Comparison of ENCODE assay signal across 25 cellular contexts in the genomic region with DNA sequence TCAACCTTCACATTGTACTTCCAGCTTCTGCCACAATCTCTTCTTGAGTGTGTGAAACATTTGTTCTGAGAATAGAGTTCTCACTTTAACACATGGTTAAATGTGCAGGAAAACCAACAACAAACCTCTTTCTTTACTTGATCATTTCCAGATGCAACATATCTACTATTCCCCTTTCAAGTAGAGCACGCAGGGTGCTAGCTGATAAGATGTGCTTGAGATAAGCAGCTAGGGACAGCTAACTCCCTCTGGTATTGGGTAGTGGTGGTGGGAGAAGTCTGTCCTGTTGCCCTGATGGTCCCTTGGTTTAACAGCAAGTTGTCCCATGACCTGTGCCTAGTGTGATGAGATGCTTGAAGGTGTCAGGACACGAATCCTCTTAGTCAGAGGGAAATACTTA. TPM values are rescaled to one million over a fixed set of nuclear protein-coding genes. Genes with fewer than 3 reads are reported as not detected.
DNase-seq lines count a peak whose midpoint lies in the region; ATAC-seq, FAIRE-seq and TF ChIP-seq lines count a peak whose summit lies in the region.
"Had no signal": no experiment of that assay in that cellular context is flagged by ENCODE, and none has a peak within 500 bp of the region (broad histone marks: within the 10 kb centered on the region; RNA-seq: fewer than 3 reads in every experiment).

No MANE protein-coding gene starts in this region.

- H2AFZ ChIP-seq in PC-9, result 0 out of 2 replicates have a peak overlapping the region, but pooled peaks have one; percentile 26
- peak overlapping the region; percentile 41 for H2AFZ ChIP-seq in neuronal stem cell (ENCODE audit: low read length)
- H2AFZ ChIP-seq: GM23338 had no signal

- H4K8ac ChIP-seq in neuronal stem cell (ENCODE audit: low read depth, low read length), result no peak overlapping the region

- H3K79me2 ChIP-seq in PC-9 (ENCODE audit: low read depth), result no peaks in the 10 kb centered on the region

- H3K27ac ChIP-seq in PC-9, result no peak overlapping the region
- H3K27ac ChIP-seq in neuronal stem cell (replicated peaks; ENCODE audit: low read length), result no peak overlapping the region

- peak; percentile 26 for FAIRE-seq in HTR-8/SVneo (lab: Jason Lieb, UNC)
- FAIRE-seq: G401.6, GM12891, GM18507, K562 had no signal

- no peak overlapping the region for H3K4ac ChIP-seq in neuronal stem cell (ENCODE audit: low read length)

- H3K23ac ChIP-seq in neuronal stem cell (ENCODE audit: low read depth, low read length, poor library complexity), result no peak overlapping the region

- CTCF ChIA-PET in PC-9 (lab: Charles Lee), result no interaction called here

- no peaks in the 10 kb centered on the region for H3K9me3 ChIP-seq in PC-9 (ENCODE audit: insufficient read depth, low read depth)
- no peaks in the 10 kb centered on the region for H3K9me3 ChIP-seq in neuronal stem cell (replicated peaks in 1 of 2; ENCODE audit: control insufficient read depth in 2 of 2, insufficient read depth in 1 of 2, low read depth in 1 of 2, low read length in 2 of 2)
- H3K9me3 ChIP-seq: BE2C had no signal

- no peak overlapping the region for H3K4me2 ChIP-seq in PC-9
- H3K4me2 ChIP-seq in neuronal stem cell (ENCODE audit: insufficient read depth, low read length, poor library complexity, severe bottlenecking), result no peak overlapping the region
- H3K4me2 ChIP-seq: GM23338 had no signal

- no peaks in the 10 kb centered on the region for H4K20me1 ChIP-seq in PC-9 (ENCODE audit: insufficient read depth)

- no peak overlapping the region for H3K9ac ChIP-seq in neuronal stem cell (ENCODE audit: low read depth, low read length, poor library complexity)

- no peak overlapping the region for H3K14ac ChIP-seq in neuronal stem cell (ENCODE audit: low read length)

- POLR2A ChIA-PET in PC-9 (lab: Charles Lee; ENCODE audit: unreplicated experiment), result no interaction called here

- H3K9me2 ChIP-seq in PC-9 (ENCODE audit: insufficient read depth), result no peaks in the 10 kb centered on the region

- DNase-seq in HTR-8/SVneo (ENCODE audit: insufficient read length, low spot score) (no peak), PC-9 (no peak), amniotic epithelial cell (ENCODE audit: low read depth) (peak; percentile 7), neuronal stem cell (ENCODE audit: low spot score) (no peak), GM20000 (ENCODE audit: low spot score) (no peak), islet precursor cell (no peak)
- DNase-seq: ACHN; BE2C; C1 segment of cervical spinal cord; CD4-positive, CD25-positive, alpha-beta regulatory T cell; CD8-positive, alpha-beta memory T cell; COR-L47; DMS 273 treated with DMSO at 0.1 percent for 48 hours; DMS53; DND-41; EL; H9 had no signal

- intact Hi-C loops in PC-9 (cut with micrococcal nuclease; ENCODE audit: unreplicated experiment), result no loop called here

- H2BK120ac ChIP-seq in neuronal stem cell (ENCODE audit: low read depth, low read length), result no peak overlapping the region

- no peak overlapping the region for H2BK12ac ChIP-seq in neuronal stem cell (ENCODE audit: low read length)

- no peak overlapping the region for H2BK5ac ChIP-seq in neuronal stem cell (ENCODE audit: low read length)

- H3K27me3 ChIP-seq in PC-9 (ENCODE audit: insufficient read depth, low read depth), result no peaks in the 10 kb centered on the region
- no peaks in the 10 kb centered on the region for H3K27me3 ChIP-seq in neuronal stem cell (ENCODE audit: control insufficient read depth in 3 of 3, insufficient read depth in 3 of 3, low read depth in 1 of 3, low read length in 3 of 3)
- H3K27me3 ChIP-seq: BE2C had no signal

- no peak for ATAC-seq in HG03460 (IDR thresholded peaks at IDR 0.05; ENCODE audit: unreplicated experiment)
- ATAC-seq: GM23338, K562 had no signal

- H2AK5ac ChIP-seq in neuronal stem cell (ENCODE audit: low read depth, low read length), result no peak overlapping the region

- H3K79me1 ChIP-seq in neuronal stem cell (ENCODE audit: low read depth, low read length), result no peaks in the 10 kb centered on the region

- no peak for TF ChIP-seq CTCF in PC-9 (conservative IDR thresholded peaks at IDR 0.05)
- TF ChIP-seq CTCF in GM20000 (IDR thresholded peaks at IDR 0.05; ENCODE audit: extremely low read depth, missing control alignments), result no peak

- no peak overlapping the region for H2BK15ac ChIP-seq in neuronal stem cell (ENCODE audit: low read length)

- no TSS peak for BruUV-seq in PC-9 (replicated peaks; lab: Mats Ljungman, UMichigan)

- no peak overlapping the region for H4K91ac ChIP-seq in neuronal stem cell (ENCODE audit: low read depth, low read length, poor library complexity)

- H3F3A ChIP-seq in PC-9 (ENCODE audit: insufficient read depth, low read depth), result no peaks in the 10 kb centered on the region

- H3K4me1 ChIP-seq in PC-9 (replicated peaks; ENCODE audit: insufficient read depth) (no peaks in the 10 kb centered on the region), neuronal stem cell (ENCODE audit: control insufficient read depth in 2 of 2, insufficient read depth in 1 of 2, low read depth in 1 of 2, low read length in 2 of 2) (no peaks in the 10 kb centered on the region)
- H3K4me1 ChIP-seq: BE2C had no signal

- H3K18ac ChIP-seq in neuronal stem cell (ENCODE audit: low read length), result no peak overlapping the region

- WGBS in neuronal stem cell (ENCODE audit: extremely low coverage in 2 of 2, insufficient read length in 2 of 2, insufficient replicate concordance in 1 of 2), 2 donors, result no CpG with 5 or more reads among the region's 2 CpGs

- H3K4me3 ChIP-seq in PC-9, result no peak overlapping the region
- no peak overlapping the region for H3K4me3 ChIP-seq in neuronal stem cell (ENCODE audit: low read length in 2 of 2)
- H3K4me3 ChIP-seq: GM23338, K562 had no signal

- H3K36me3 ChIP-seq in PC-9 (ENCODE audit: low read depth), result no peaks in the 10 kb centered on the region
- no peaks in the 10 kb centered on the region for H3K36me3 ChIP-seq in neuronal stem cell (replicated peaks in 1 of 2; ENCODE audit: control insufficient read depth in 2 of 2, insufficient read depth in 2 of 2, low read length in 2 of 2)
- H3K36me3 ChIP-seq: BE2C had no signal

RNA-seq across cellular contexts. Expression of gene HMGCLL1, which starts 15.4 kb away (rescaled TPM):
- total RNA-seq in PC-9 (2021), result 0.39 and 0.68 TPM in 2 replicates
- polyA plus RNA-seq in neuronal stem cell (2013, experiment 1 of 2), result 7.2 TPM
- 6.9 TPM for polyA plus RNA-seq in neuronal stem cell (2013, experiment 2 of 2)
- total RNA-seq: A172; CD4-positive, CD25-positive, alpha-beta regulatory T cell; CD8-positive, alpha-beta memory T cell; HT-29; K562 had no signal
- polyA plus RNA-seq: CD4-positive, CD25-positive, alpha-beta regulatory T cell; CD8-positive, alpha-beta memory T cell; GM23338; K562 had no signal
